ENCODE assay signal across 8 cellular contexts in the genomic region with DNA sequence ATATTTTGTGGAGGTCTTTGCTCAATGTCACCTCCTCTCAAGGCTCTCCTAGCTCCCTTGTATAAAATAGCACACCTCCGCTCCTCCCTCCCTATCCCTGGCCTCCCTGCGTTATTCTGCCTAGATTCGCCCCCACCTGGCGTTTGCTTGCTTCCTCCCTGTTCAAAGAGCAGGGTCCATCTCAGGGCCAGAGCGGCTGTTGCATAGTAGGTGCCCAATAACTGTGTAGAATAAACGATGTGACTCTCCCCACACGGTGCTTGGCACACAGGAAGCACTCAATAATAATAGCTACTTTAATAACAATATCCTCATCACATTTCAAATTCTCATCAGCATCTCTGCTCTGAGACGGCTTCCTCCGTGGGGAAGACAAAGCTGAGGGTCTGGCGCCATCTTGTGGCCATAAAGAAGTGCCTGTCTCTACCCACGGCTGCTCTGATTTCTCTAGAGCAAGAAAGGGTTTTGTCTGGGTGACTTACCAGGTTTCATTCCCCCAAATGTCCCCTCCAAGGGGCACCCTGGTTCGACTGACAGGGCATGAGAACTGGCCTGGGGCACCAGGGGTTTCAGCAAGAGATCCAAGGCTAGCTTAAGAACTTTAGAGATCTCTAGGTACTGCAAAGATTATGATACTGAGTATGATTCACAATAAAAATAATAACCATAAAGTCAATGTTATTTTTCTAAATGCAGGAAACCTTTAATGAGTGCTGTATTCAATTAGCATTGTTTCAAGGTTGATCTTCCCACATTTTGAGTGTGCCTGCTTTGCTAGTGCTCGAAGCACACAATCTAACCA. TPM values are rescaled to one million over a fixed set of nuclear protein-coding genes. Genes with fewer than 3 reads are reported as not detected.
DNase-seq lines count a peak whose midpoint lies in the region; ATAC-seq, FAIRE-seq and TF ChIP-seq lines count a peak whose summit lies in the region.

No MANE protein-coding gene starts in this region.

- H3K4me1 Mint-ChIP-seq in progenitor cell of endocrine pancreas (ENCODE audit: low read depth) = peaks cover 6% of the 10 kb centered on the region

- ATAC-seq in HG02885 (IDR thresholded peaks at IDR 0.05; ENCODE audit: poor library complexity, unreplicated experiment) = no peak

- peaks cover 8% of the 10 kb centered on the region for H3K36me3 Mint-ChIP-seq in progenitor cell of endocrine pancreas (ENCODE audit: insufficient read depth)

- no peaks in the 10 kb centered on the region for H3K27me3 Mint-ChIP-seq in progenitor cell of endocrine pancreas

- peak overlapping the region; percentile 18 for H3K27ac Mint-ChIP-seq in progenitor cell of endocrine pancreas

- DNase-seq in GF-D8 (lab: John Stamatoyannopoulos, UW) (peak; percentile 4), NAMALWA (ENCODE audit: low spot score) (peak; percentile 87), SKM-1 treated with dmso at 0.1 percent for 144 hours (lab: John Stamatoyannopoulos, UW; ENCODE audit: unreplicated experiment) (peak; percentile 75), head of caudate nucleus (peak; percentile 66 to 94 (median 85)), progenitor cell of endocrine pancreas (ENCODE audit: low spot score, unreplicated experiment) (peak; percentile 48), urothelium cell line (ENCODE audit: low spot score) (peak; percentile 53)
- peak; percentile 74 for DNase-seq in activated naive CD4-positive, alpha-beta T cell treated with anti-CD3 and anti-CD28 coated beads, Interleukin-2, amount 50 U/mL, for 16 hours

- no peak for FAIRE-seq in urothelium cell line (lab: Jason Lieb, UNC)

- no peaks in the 10 kb centered on the region for H3K9me3 Mint-ChIP-seq in progenitor cell of endocrine pancreas (ENCODE audit: low read depth)

- intact Hi-C loops in head of caudate nucleus (cut with DNase I) = loop anchor here (10.0 kb wide), 1 partner anchor 65 kb away; a partner anchor contains a TSS

- H3K4me3 Mint-ChIP-seq in progenitor cell of endocrine pancreas (ENCODE audit: low read depth) = no peak overlapping the region

- TF ChIP-seq CTCF in progenitor cell of endocrine pancreas (IDR thresholded peaks at IDR 0.05; ENCODE audit: unreplicated experiment) = peak; percentile 97

RNA-seq across cellular contexts. Expression of a gene that starts 16.1 kb away (rescaled TPM):
- total RNA-seq in progenitor cell of endocrine pancreas = 198 and 207 TPM in 2 replicates

RNA-seq across cellular contexts. Expression of a gene that starts 52.9 kb away (rescaled TPM):
- total RNA-seq in progenitor cell of endocrine pancreas = 3.7 and 4.5 TPM in 2 replicates

Comparison
In these comparisons a context has a peak if more than half of its experiments do, and no peak if none do; other contexts are left out.
1. DNase-seq: peak in every context shown above with its lines; median percentile 87 in NAMALWA; 85 in head of caudate nucleus; 75 in SKM-1 treated with dmso at 0.1 percent for 144 hours; 74 in activated naive CD4-positive, alpha-beta T cell treated with anti-CD3 and anti-CD28 coated beads, Interleukin-2, amount 50 U/mL, for 16 hours; 53 in urothelium cell line; 48 in progenitor cell of endocrine pancreas; 4 in GF-D8.